8 cellular contexts compared by ENCODE assay signal in the genomic region with DNA sequence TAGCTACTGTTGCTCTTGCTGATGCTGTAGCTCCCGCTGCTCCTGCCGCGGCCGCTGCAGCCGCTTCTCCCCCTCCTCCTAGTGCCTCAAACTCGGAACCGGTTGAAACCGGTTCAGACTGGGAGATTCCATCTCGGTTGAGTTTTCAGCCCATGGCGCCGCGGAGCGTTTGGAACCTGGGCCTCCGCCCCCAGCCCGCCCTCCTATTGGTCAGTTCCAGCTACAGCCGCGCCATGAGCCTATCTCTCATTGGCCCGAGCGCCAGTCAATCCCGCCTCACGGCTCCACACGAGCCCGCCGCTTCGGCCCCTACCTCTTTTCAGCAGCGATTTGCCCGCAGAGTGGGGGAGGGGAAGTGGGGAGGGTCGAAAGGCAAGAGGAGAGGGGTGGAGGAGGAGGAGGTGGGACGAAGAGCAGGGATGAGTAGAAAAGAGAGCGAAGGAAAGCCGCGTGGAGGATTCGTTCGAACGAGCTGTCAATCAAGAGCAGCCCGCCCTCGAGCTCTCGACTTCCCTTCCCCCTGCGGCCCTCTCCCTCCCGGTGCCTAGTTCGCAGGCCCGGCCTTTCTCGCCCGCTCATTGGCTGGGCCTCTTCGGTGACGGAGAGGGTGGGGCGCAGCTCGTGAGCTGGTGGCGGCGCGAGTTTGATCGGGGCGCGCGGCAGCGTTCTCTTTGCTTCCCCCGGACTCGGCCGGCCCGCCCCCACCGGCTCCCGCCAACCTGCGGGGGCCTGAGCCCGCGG. TPM values are rescaled to one million over a fixed set of nuclear protein-coding genes. Genes with fewer than 3 reads are reported as not detected.
DNase-seq lines count a peak whose midpoint lies in the region; ATAC-seq, FAIRE-seq and TF ChIP-seq lines count a peak whose summit lies in the region.

A gene with protein sequence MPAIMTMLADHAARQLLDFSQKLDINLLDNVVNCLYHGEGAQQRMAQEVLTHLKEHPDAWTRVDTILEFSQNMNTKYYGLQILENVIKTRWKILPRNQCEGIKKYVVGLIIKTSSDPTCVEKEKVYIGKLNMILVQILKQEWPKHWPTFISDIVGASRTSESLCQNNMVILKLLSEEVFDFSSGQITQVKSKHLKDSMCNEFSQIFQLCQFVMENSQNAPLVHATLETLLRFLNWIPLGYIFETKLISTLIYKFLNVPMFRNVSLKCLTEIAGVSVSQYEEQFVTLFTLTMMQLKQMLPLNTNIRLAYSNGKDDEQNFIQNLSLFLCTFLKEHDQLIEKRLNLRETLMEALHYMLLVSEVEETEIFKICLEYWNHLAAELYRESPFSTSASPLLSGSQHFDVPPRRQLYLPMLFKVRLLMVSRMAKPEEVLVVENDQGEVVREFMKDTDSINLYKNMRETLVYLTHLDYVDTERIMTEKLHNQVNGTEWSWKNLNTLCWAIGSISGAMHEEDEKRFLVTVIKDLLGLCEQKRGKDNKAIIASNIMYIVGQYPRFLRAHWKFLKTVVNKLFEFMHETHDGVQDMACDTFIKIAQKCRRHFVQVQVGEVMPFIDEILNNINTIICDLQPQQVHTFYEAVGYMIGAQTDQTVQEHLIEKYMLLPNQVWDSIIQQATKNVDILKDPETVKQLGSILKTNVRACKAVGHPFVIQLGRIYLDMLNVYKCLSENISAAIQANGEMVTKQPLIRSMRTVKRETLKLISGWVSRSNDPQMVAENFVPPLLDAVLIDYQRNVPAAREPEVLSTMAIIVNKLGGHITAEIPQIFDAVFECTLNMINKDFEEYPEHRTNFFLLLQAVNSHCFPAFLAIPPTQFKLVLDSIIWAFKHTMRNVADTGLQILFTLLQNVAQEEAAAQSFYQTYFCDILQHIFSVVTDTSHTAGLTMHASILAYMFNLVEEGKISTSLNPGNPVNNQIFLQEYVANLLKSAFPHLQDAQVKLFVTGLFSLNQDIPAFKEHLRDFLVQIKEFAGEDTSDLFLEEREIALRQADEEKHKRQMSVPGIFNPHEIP (N-terminal part only) (minus strand): TSS at position 178 of the 741 bp plus-strand sequence. CDS start 4,459 bp downstream, outside the sequence.

- H3K9me2 ChIP-seq in Loucy (replicated peaks; ENCODE audit: low read depth, low read length), result no peaks in the 10 kb centered on the region

- no peaks in the 10 kb centered on the region for H3K9me3 ChIP-seq in Loucy (ENCODE audit: insufficient read depth, low read depth, low read length)

- no peaks in the 10 kb centered on the region for H3K27me3 Mint-ChIP-seq in natural killer cell treated with Interleukin-12 subunit alpha and Interleukin-12 subunit beta and Interleukin-15 and Interleukin-18, amount 100 ng/mL, for 72 hours

- no peaks in the 10 kb centered on the region for H3K27me3 ChIP-seq in Loucy (ENCODE audit: insufficient read depth, low read length, poor library complexity, severe bottlenecking)

- H3K9me3 Mint-ChIP-seq in natural killer cell treated with Interleukin-12 subunit alpha and Interleukin-12 subunit beta and Interleukin-15 and Interleukin-18, amount 100 ng/mL, for 72 hours, result no peaks in the 10 kb centered on the region

- peaks cover 29 to 34% of the 10 kb centered on the region in 2 donors for H3K4me1 Mint-ChIP-seq in natural killer cell treated with Interleukin-12 subunit alpha and Interleukin-12 subunit beta and Interleukin-15 and Interleukin-18, amount 100 ng/mL, for 72 hours (ENCODE audit: low read depth in 2 of 2)

- H3K36me3 ChIP-seq in Loucy (ENCODE audit: insufficient read depth, low read length), result no peaks in the 10 kb centered on the region

- peaks cover 47% of the 10 kb centered on the region for H3K79me2 ChIP-seq in Loucy (ENCODE audit: insufficient read depth, low read length)

- peaks cover 5% of the 10 kb centered on the region for H3F3A ChIP-seq in Loucy (ENCODE audit: low read depth)

- peaks cover 10% of the 10 kb centered on the region for H3K36me3 Mint-ChIP-seq in natural killer cell treated with Interleukin-12 subunit alpha and Interleukin-12 subunit beta and Interleukin-15 and Interleukin-18, amount 100 ng/mL, for 72 hours

- H3K4me1 ChIP-seq in Loucy (ENCODE audit: insufficient read depth, low read length, poor library complexity, severe bottlenecking), result peaks cover 26% of the 10 kb centered on the region

- peaks cover 35% of the 10 kb centered on the region for H4K20me1 ChIP-seq in Loucy (ENCODE audit: insufficient read depth, low read length, poor library complexity, severe bottlenecking)

- TF ChIP-seq CTCF in Loucy (conservative IDR thresholded peaks at IDR 0.05; ENCODE audit: low read length), result no peak

- H3K27ac Mint-ChIP-seq in natural killer cell treated with Interleukin-12 subunit alpha and Interleukin-12 subunit beta and Interleukin-15 and Interleukin-18, amount 100 ng/mL, for 72 hours, result peak within 1 kb of the TSS; percentile 90 to 91

- peak within 1 kb of the TSS; percentile 95 for H3K4me3 Mint-ChIP-seq in natural killer cell treated with Interleukin-12 subunit alpha and Interleukin-12 subunit beta and Interleukin-15 and Interleukin-18, amount 100 ng/mL, for 72 hours

- H3K9ac ChIP-seq in Loucy (ENCODE audit: low read depth, low read length, poor library complexity, severe bottlenecking), result peak within 1 kb of the TSS; percentile 99

- DNase-seq in EL (peak; percentile 99), H54 (ENCODE audit: insufficient read length, low spot score) (peak; percentile 95), fibroblast of peridontal ligament (ENCODE audit: extremely low read depth) (peak; percentile 99)
- peak; percentile 98 for DNase-seq in activated T-helper 9 cell treated with anti-CD3 and anti-CD28 coated beads, Interleukin-2, amount 50 U/mL, for 16 hours (ENCODE audit: low read depth)
- peak; percentile 100 for DNase-seq in natural killer cell treated with Interleukin-12 subunit alpha and Interleukin-12 subunit beta and Interleukin-15 and Interleukin-18, amount 100 ng/mL, for 72 hours (ENCODE audit: low spot score)
- peak; percentile 99 for DNase-seq in stimulated activated naive CD8-positive, alpha-beta T cell treated with anti-CD3 and anti-CD28 coated beads, Interleukin-15, Interleukin-2, amounts not matched to agents 100 U/mL and 50 U/mL, for 24 hours

- peak; percentile 82 for FAIRE-seq in H54 (lab: Jason Lieb, UNC)

- TF ChIP-seq POLR2A in H54 (IDR thresholded peaks at IDR 0.05; ENCODE audit: low read depth, low read length) (peak; percentile 90), Raji (IDR thresholded peaks at IDR 0.05; ENCODE audit: insufficient read depth, low read depth, low read length) (peak; percentile 93)

- ATAC-seq in natural killer cell treated with Interleukin-12 subunit alpha and Interleukin-12 subunit beta and Interleukin-15 and Interleukin-18, amount 100 ng/mL, for 72 hours, result peak; percentile 92 to 93
- peak; percentile 88 for ATAC-seq in stimulated activated naive CD8-positive, alpha-beta T cell treated with anti-CD3 and anti-CD28 coated beads, Interleukin-15, Interleukin-2, amounts not matched to agents 100 U/mL and 50 U/mL, for 24 hours

- peak within 1 kb of the TSS; percentile 94 for H3K4me3 ChIP-seq in Loucy (ENCODE audit: low read length, poor library complexity, severe bottlenecking)

- H3K4me2 ChIP-seq in Loucy (ENCODE audit: low read depth, low read length, poor library complexity, severe bottlenecking), result peak within 1 kb of the TSS; percentile 81

- H2AFZ ChIP-seq in Loucy (ENCODE audit: low read length), result peak within 1 kb of the TSS; percentile 91

RNA-seq across cellular contexts. Expression of the gene that starts here (rescaled TPM):
- total RNA-seq in natural killer cell treated with Interleukin-12 subunit alpha and Interleukin-12 subunit beta and Interleukin-15 and Interleukin-18, amount 100 ng/mL, for 72 hours, result 100 to 1,000 TPM; 158 to 220 TPM

Comparison
In these comparisons a context has a peak if more than half of its experiments do, and no peak if none do; other contexts are left out.
1. Peak in every context shown above with its lines: DNase-seq, ATAC-seq and H3K4me3 ChIP-seq.